In the genomic region with DNA sequence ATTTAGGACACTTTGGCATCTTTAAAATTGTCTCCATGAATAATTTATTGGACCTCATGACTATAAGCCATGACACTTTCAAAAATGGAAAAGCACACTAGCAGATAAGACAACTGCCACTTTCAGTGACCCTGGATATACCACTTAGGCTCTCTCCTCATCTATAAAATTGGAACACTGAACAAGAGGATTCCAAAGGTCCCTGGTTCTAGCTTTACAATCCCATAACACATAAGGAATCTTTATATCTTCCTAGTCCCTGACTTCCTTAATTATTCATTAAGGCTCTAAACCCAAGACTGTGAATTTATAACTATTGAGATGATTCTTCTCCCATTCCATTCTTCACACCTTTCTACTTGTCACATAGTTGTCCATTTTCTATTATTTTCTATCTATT, we compare ENCODE assay signal across 27 cellular contexts.
"Had no signal": no experiment of that assay in that cellular context is flagged by ENCODE, and none has a peak within 500 bp of the region (broad histone marks: within the 10 kb centered on the region; RNA-seq: fewer than 3 reads in every experiment).

No MANE protein-coding gene starts in this region.

- H3K4me1 Mint-ChIP-seq: nephron progenitor cell, neural progenitor cell had no signal

- H3K36me3 ChIP-seq: left lung, lower lobe of right lung, neural progenitor cell, neutrophil, right atrium auricular region, right lobe of liver, uterus had no signal

- H3K4me3 Mint-ChIP-seq: natural killer cell; nephron progenitor cell; neural progenitor cell; stimulated activated memory B cell treated with anti-CD40 and anti-IgM and Interleukin-4, amounts not matched to agents 10 μg/mL and 1 μg/mL and 100 μg/mL, for 72 hours; stimulated activated naive CD8-positive, alpha-beta T cell treated with anti-CD3 and anti-CD28 coated beads, Interleukin-15, amount 100 ng/mL, for 72 hours had no signal

- H3K27me3 ChIP-seq: left lung, neural progenitor cell, neutrophil, right atrium auricular region, right lobe of liver, tibial nerve, uterus had no signal

- H3K4me2 ChIP-seq: neural progenitor cell, smooth muscle cell had no signal

- H3K4me1 ChIP-seq: left lung, lower lobe of right lung, neural progenitor cell, parathyroid adenoma, right atrium auricular region, right lobe of liver, tibial nerve, uterus had no signal

- H3K27ac Mint-ChIP-seq: natural killer cell; nephron progenitor cell; neural progenitor cell; stimulated activated naive CD8-positive, alpha-beta T cell treated with anti-CD3 and anti-CD28 coated beads, Interleukin-15, amount 100 ng/mL, for 72 hours; type B pancreatic cell had no signal

- H3K27me3 Mint-ChIP-seq: naive B cell; stimulated activated memory B cell treated with anti-CD40 and anti-IgM and Interleukin-4, amounts not matched to agents 10 μg/mL and 1 μg/mL and 100 μg/mL, for 72 hours; stimulated activated naive CD8-positive, alpha-beta T cell treated with anti-CD3 and anti-CD28 coated beads, Interleukin-15, amount 100 ng/mL, for 72 hours; type B pancreatic cell had no signal

- H3K9ac ChIP-seq: neural progenitor cell, parathyroid adenoma had no signal

- H3K27ac ChIP-seq: left lung, lower lobe of right lung, neural progenitor cell, neutrophil, parathyroid adenoma, right atrium auricular region, right lobe of liver, tibial nerve, uterus had no signal

- H3K79me2 ChIP-seq: parathyroid adenoma had no signal

- ATAC-seq: left cardiac atrium, left lung, lower lobe of right lung, natural killer cell, right lobe of liver had no signal

- H3K4me3 ChIP-seq: left lung, lower lobe of right lung, neural progenitor cell, right atrium auricular region, right lobe of liver, smooth muscle cell, tibial nerve, uterus had no signal

- H3K9me3 ChIP-seq: neutrophil, right lobe of liver, uterus had no signal

- H2AFZ ChIP-seq: neural progenitor cell, parathyroid adenoma had no signal

- DNase-seq: hippocampal formation; kidney glomerular epithelial cell; left cardiac atrium; left lung; lower lobe of right lung; mesenchymal stem cell; natural killer cell; nephron progenitor cell; occipital lobe; right lobe of liver; stimulated activated CD4-positive, alpha-beta T cell treated with anti-CD3 and anti-CD28 coated beads, Interleukin-1b, Interleukin-23, amount 100 ng/mL, for 48 hours; stimulated activated CD4-positive, alpha-beta T cell treated with anti-CD3 and anti-CD28 coated beads, Interleukin-2, amount 100 ng/mL, for 48 hours; stimulated activated CD4-positive, alpha-beta T cell treated with anti-CD3 and anti-CD28 coated beads, Interleukin-4, amount 100 ng/mL, for 4 hours; stimulated activated CD8-positive, alpha-beta memory T cell treated with anti-CD3 and anti-CD28 coated beads, Interleukin-4, amount 100 ng/mL, for 48 hours; stimulated activated naive CD4-positive, alpha-beta T cell treated with Interleukin-2 at 50 U/mL for 16 hours; stimulated activated naive CD8-positive, alpha-beta T cell treated with anti-CD3 and anti-CD28 coated beads, Interleukin-15, amount 100 ng/mL, for 72 hours; substantia nigra; uterus had no signal
